20 cellular contexts compared by ENCODE assay signal in the genomic region with DNA sequence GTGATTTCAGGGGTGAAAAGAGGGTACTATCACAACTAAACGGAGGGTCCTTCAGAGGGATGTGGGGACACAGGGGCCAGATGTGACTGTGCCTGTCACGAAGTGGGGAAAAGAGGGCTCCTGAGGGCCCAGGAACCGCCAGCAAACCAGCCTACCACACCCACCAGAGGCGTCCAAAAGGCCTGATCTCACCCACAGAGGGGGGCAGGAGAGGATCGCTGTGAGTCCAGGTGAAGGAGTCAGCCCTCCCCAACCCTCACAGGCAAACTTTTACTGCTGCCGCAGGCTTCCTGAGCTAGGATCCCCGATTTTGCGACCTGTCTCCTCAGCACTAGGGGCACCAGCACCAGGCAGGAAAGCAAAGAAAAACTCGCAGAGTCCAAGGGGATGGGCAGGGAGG.
DNase-seq lines count a peak whose midpoint lies in the region; ATAC-seq and TF ChIP-seq lines count a peak whose summit lies in the region.
"Had no signal": no experiment of that assay in that cellular context is flagged by ENCODE, and none has a peak within 500 bp of the region (broad histone marks: within the 10 kb centered on the region; RNA-seq: fewer than 3 reads in every experiment).

No MANE protein-coding gene starts in this region.

- H3K79me2 ChIP-seq in ACC112 (ENCODE audit: control insufficient read depth, insufficient read depth, low read length, unreplicated experiment): peaks cover 97% of the 10 kb centered on the region

- H3K27me3 ChIP-seq in ACC112 (ENCODE audit: insufficient read depth, low read length) (no peaks in the 10 kb centered on the region), iPS-20b (ENCODE audit: insufficient read depth, low read length) (no peaks in the 10 kb centered on the region), neuronal stem cell (ENCODE audit: control insufficient read depth in 3 of 3, insufficient read depth in 3 of 3, low read depth in 1 of 3, low read length in 3 of 3) (no peaks in the 10 kb centered on the region)
- H3K27me3 ChIP-seq: pancreas, suprapubic skin, vagina had no signal

- CTCF ChIA-PET in RWPE1 (lab: Yijun Ruan, JAX): interaction anchor here (0.6 kb wide), 1 partner anchor 135 kb away, joined by 4 read pairs; no protein-coding TSS in a partner anchor

- H3K36me3 ChIP-seq in ACC112 (ENCODE audit: insufficient read depth, low read length) (peaks cover 76% of the 10 kb centered on the region), iPS-20b (ENCODE audit: insufficient read depth, low read depth, low read length) (peaks cover 14% of the 10 kb centered on the region), neuronal stem cell (replicated peaks in 1 of 2; ENCODE audit: control insufficient read depth in 2 of 2, insufficient read depth in 2 of 2, low read length in 2 of 2) (peaks cover 23 to 80% of the 10 kb centered on the region in 2 donors)

- peaks cover 22% of the 10 kb centered on the region for H3K36me3 Mint-ChIP-seq in activated T-helper 2 cell treated with anti-CD3 and anti-CD28 coated beads, Interferon-gamma antibody, Interleukin-2, Interleukin-4, amounts not matched to agents 10 μg/mL and 5 μg/mL and 100 μg/mL, durations not matched to agents 14 hours and 24 hours and 36 hours (ENCODE audit: low read depth)

- H2BK120ac ChIP-seq in neuronal stem cell (ENCODE audit: low read depth, low read length): no peak overlapping the region

- POLR2A ChIA-PET in RWPE1 (lab: Yijun Ruan, JAX; ENCODE audit: low non-redundant PET): no interaction called here

- no peaks in the 10 kb centered on the region for H3K9me3 Mint-ChIP-seq in activated T-helper 2 cell treated with anti-CD3 and anti-CD28 coated beads, Interferon-gamma antibody, Interleukin-2, Interleukin-4, amounts not matched to agents 10 μg/mL and 5 μg/mL and 100 μg/mL, durations not matched to agents 14 hours and 24 hours and 36 hours
- H3K9me3 Mint-ChIP-seq: activated CD4-positive, alpha-beta T cell treated with anti-CD3 and anti-CD28 coated beads, Interleukin-2, amount 10 ng/mL, durations not matched to agents 7 days and 5 days; CD4-positive, CD25-positive, alpha-beta regulatory T cell had no signal

- peak overlapping the region; percentile 32 for H3K14ac ChIP-seq in neuronal stem cell (ENCODE audit: low read length)

- no peak overlapping the region for H4K91ac ChIP-seq in neuronal stem cell (ENCODE audit: low read depth, low read length, poor library complexity)

- no peak overlapping the region for H3K4me2 ChIP-seq in neuronal stem cell (ENCODE audit: insufficient read depth, low read length, poor library complexity, severe bottlenecking)

- no peak overlapping the region for H2AFZ ChIP-seq in ACC112 (ENCODE audit: low read length, unreplicated experiment)
- H2AFZ ChIP-seq in neuronal stem cell (ENCODE audit: low read length): no peak overlapping the region

- H3K4me1 ChIP-seq in ACC112 (ENCODE audit: control insufficient read depth, insufficient read depth, low read length, unreplicated experiment) (peaks cover 25% of the 10 kb centered on the region), iPS-20b (ENCODE audit: insufficient read depth, low read length) (peaks cover 18% of the 10 kb centered on the region; the same call in 1 of the 2 replicates), neuronal stem cell (ENCODE audit: control insufficient read depth in 2 of 2, insufficient read depth in 1 of 2, low read depth in 1 of 2, low read length in 2 of 2) (peaks cover 0 to 28% of the 10 kb centered on the region in 2 donors)

- H3K4ac ChIP-seq in neuronal stem cell (ENCODE audit: low read length): no peak overlapping the region

- H3K4me3 ChIP-seq in ACC112 (ENCODE audit: low read depth, low read length): no peak overlapping the region
- H3K4me3 ChIP-seq in iPS-20b (ENCODE audit: low read length): no peak overlapping the region
- H3K4me3 ChIP-seq in neuronal stem cell (ENCODE audit: low read length in 2 of 2): no peak overlapping the region
- H3K4me3 ChIP-seq: pancreas, SK-N-MC, suprapubic skin, vagina had no signal

- H3K79me1 ChIP-seq in neuronal stem cell (ENCODE audit: low read depth, low read length): peaks cover 2% of the 10 kb centered on the region

- H3K9ac ChIP-seq in iPS-20b (ENCODE audit: low read depth, low read length): peak overlapping the region; percentile 43; the same call in 1 of the 2 replicates
- no peak overlapping the region for H3K9ac ChIP-seq in neuronal stem cell (ENCODE audit: low read depth, low read length, poor library complexity)

- H2AK5ac ChIP-seq in neuronal stem cell (ENCODE audit: low read depth, low read length): peak overlapping the region; percentile 17

- no peak overlapping the region for H2BK12ac ChIP-seq in neuronal stem cell (ENCODE audit: low read length)

- no peak for DNase-seq in RWPE1 (ENCODE audit: low spot score)
- DNase-seq in neuronal stem cell (ENCODE audit: low spot score): no peak
- no peak for DNase-seq in stimulated activated CD4-positive, alpha-beta T cell treated with anti-CD3 and anti-CD28 coated beads, Interleukin-4, amount 100 ng/mL, for 24 hours
- DNase-seq in activated T-helper 2 cell treated with anti-CD3 and anti-CD28 coated beads, Interferon-gamma antibody, Interleukin-2, Interleukin-4, amounts not matched to agents 10 μg/mL and 5 μg/mL and 100 μg/mL, durations not matched to agents 14 hours and 24 hours and 36 hours (ENCODE audit: low spot score): no peak
- DNase-seq in AML-193 (lab: John Stamatoyannopoulos, UW): no peak
- DNase-seq: activated CD4-positive, alpha-beta T cell treated with anti-CD3 and anti-CD28 coated beads, Interleukin-2, amount 10 ng/mL, durations not matched to agents 7 days and 5 days; activated gamma-delta T cell; CD4-positive, CD25-positive, alpha-beta regulatory T cell; H7; MM.1S; NCI-H1436 treated with DMSO at 0.1 percent for 48 hours; NCI-H510A treated with DMSO at 0.1 percent for 48 hours; pancreas; T-helper 17 cell had no signal

- no peak overlapping the region for H4K8ac ChIP-seq in neuronal stem cell (ENCODE audit: low read depth, low read length)

- peak overlapping the region; percentile 57 for H3K18ac ChIP-seq in neuronal stem cell (ENCODE audit: low read length)

- no peaks in the 10 kb centered on the region for H3K27me3 Mint-ChIP-seq in activated T-helper 2 cell treated with anti-CD3 and anti-CD28 coated beads, Interferon-gamma antibody, Interleukin-2, Interleukin-4, amounts not matched to agents 10 μg/mL and 5 μg/mL and 100 μg/mL, durations not matched to agents 14 hours and 24 hours and 36 hours (ENCODE audit: low read depth)
- H3K27me3 Mint-ChIP-seq: activated CD4-positive, alpha-beta T cell treated with anti-CD3 and anti-CD28 coated beads, Interleukin-2, amount 10 ng/mL, durations not matched to agents 7 days and 5 days; CD4-positive, CD25-positive, alpha-beta regulatory T cell; T-helper 17 cell had no signal

- no peak overlapping the region for H2BK5ac ChIP-seq in neuronal stem cell (ENCODE audit: low read length)

- H2BK15ac ChIP-seq in neuronal stem cell (ENCODE audit: low read length): peak overlapping the region; percentile 35

- no peaks in the 10 kb centered on the region for H3K9me3 ChIP-seq in iPS-20b (ENCODE audit: insufficient read depth, low read depth, low read length)
- no peaks in the 10 kb centered on the region for H3K9me3 ChIP-seq in neuronal stem cell (replicated peaks in 1 of 2; ENCODE audit: control insufficient read depth in 2 of 2, insufficient read depth in 1 of 2, low read depth in 1 of 2, low read length in 2 of 2)
- H3K9me3 ChIP-seq: pancreas, suprapubic skin, vagina had no signal

- H3K4me1 Mint-ChIP-seq in activated T-helper 2 cell treated with anti-CD3 and anti-CD28 coated beads, Interferon-gamma antibody, Interleukin-2, Interleukin-4, amounts not matched to agents 10 μg/mL and 5 μg/mL and 100 μg/mL, durations not matched to agents 14 hours and 24 hours and 36 hours (ENCODE audit: low read depth): no peaks in the 10 kb centered on the region
- H3K4me1 Mint-ChIP-seq: activated CD4-positive, alpha-beta T cell treated with anti-CD3 and anti-CD28 coated beads, Interleukin-2, amount 10 ng/mL, durations not matched to agents 7 days and 5 days had no signal

- no peak overlapping the region for H3K4me3 Mint-ChIP-seq in activated T-helper 2 cell treated with anti-CD3 and anti-CD28 coated beads, Interferon-gamma antibody, Interleukin-2, Interleukin-4, amounts not matched to agents 10 μg/mL and 5 μg/mL and 100 μg/mL, durations not matched to agents 14 hours and 24 hours and 36 hours (ENCODE audit: low read depth)
- H3K4me3 Mint-ChIP-seq: activated CD4-positive, alpha-beta T cell treated with anti-CD3 and anti-CD28 coated beads, Interleukin-2, amount 10 ng/mL, durations not matched to agents 7 days and 5 days; CD4-positive, CD25-positive, alpha-beta regulatory T cell had no signal

- H3K27ac ChIP-seq in ACC112 (ENCODE audit: low read depth, low read length) (peak overlapping the region; percentile 22), RWPE1 (peak overlapping the region; percentile 39), iPS-20b (ENCODE audit: low read length) (no peak overlapping the region), neuronal stem cell (replicated peaks; ENCODE audit: low read length) (no peak overlapping the region)
- H3K27ac ChIP-seq: SK-N-MC, suprapubic skin, vagina had no signal

- intact Hi-C loops in activated T-helper 2 cell treated with anti-CD3 and anti-CD28 coated beads, Interferon-gamma antibody, Interleukin-2, Interleukin-4, amounts not matched to agents 10 μg/mL and 5 μg/mL and 100 μg/mL, durations not matched to agents 14 hours and 24 hours and 36 hours (cut with micrococcal nuclease): no loop called here

- no CpG with 5 or more reads among the region's 9 CpGs for WGBS in neuronal stem cell (ENCODE audit: extremely low coverage in 2 of 2, insufficient read length in 2 of 2, insufficient replicate concordance in 1 of 2), 2 donors

- H3K27ac Mint-ChIP-seq in activated T-helper 2 cell treated with anti-CD3 and anti-CD28 coated beads, Interferon-gamma antibody, Interleukin-2, Interleukin-4, amounts not matched to agents 10 μg/mL and 5 μg/mL and 100 μg/mL, durations not matched to agents 14 hours and 24 hours and 36 hours: no peak overlapping the region
- H3K27ac Mint-ChIP-seq: activated CD4-positive, alpha-beta T cell treated with anti-CD3 and anti-CD28 coated beads, Interleukin-2, amount 10 ng/mL, durations not matched to agents 7 days and 5 days; CD4-positive, CD25-positive, alpha-beta regulatory T cell had no signal

- ATAC-seq in GM21367 (IDR thresholded peaks at IDR 0.05; ENCODE audit: unreplicated experiment): no peak
- ATAC-seq: T-helper 17 cell had no signal

- peak overlapping the region; percentile 45 for H3K23ac ChIP-seq in neuronal stem cell (ENCODE audit: low read depth, low read length, poor library complexity)

- TF ChIP-seq CTCF in RWPE1 (conservative IDR thresholded peaks at IDR 0.05; ENCODE audit: low read depth): no peak

Comparison
In these comparisons a context has a peak if more than half of its experiments do, and no peak if none do; other contexts are left out.
1. H3K27ac ChIP-seq: peak in ACC112 (single experiment) and RWPE1 (single experiment); none in iPS-20b (single experiment) and neuronal stem cell (single experiment).